8 cellular contexts compared by ENCODE assay signal in the genomic region with DNA sequence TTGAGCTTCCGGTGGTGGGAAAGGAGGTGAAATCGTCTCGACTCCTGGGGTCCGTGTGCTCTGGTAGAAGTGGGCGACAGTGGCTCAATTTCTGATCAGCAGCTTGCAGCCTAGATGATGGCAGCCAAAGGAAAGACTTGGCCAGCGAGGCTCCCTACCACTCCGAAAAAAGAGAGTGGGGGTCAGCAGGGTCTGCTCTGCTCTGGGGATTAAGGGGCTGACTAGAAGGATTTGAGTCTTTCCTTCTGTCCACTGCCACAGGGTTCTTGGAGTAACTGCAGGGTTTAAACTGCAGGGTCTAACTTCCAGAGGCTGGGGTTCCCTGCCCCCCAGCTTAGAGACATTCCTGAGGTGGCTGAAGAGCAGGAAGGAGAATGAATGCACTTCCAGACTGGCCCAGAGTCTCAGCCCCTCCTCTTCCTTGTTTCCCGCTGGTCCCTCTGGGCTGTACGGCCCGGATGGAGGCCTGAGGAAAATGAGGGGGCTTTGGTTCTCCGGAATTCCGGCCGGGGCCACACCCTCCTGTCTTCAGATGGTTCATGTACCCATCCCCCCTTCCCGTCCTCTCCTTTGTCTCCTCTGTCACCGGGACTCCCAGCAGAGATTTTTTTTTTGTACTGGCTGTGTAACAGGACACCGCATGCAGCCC. TPM values are rescaled to one million over a fixed set of nuclear protein-coding genes. Genes with fewer than 3 reads are reported as not detected.
DNase-seq lines count a peak whose midpoint lies in the region; ATAC-seq and TF ChIP-seq lines count a peak whose summit lies in the region.

No MANE protein-coding gene starts in this region.

- H3K4me1 Mint-ChIP-seq in CD4-positive, alpha-beta memory T cell, result peaks cover 12 to 49% (median 33%) of the 10 kb centered on the region in 4 donors
- H3K4me1 Mint-ChIP-seq in stimulated activated memory B cell treated with anti-CD40 and anti-IgM and Interleukin-4, amounts not matched to agents 10 μg/mL and 1 μg/mL and 100 μg/mL, for 72 hours, result peaks cover 26% of the 10 kb centered on the region

- no peaks in the 10 kb centered on the region for H3K9me3 Mint-ChIP-seq in CD4-positive, alpha-beta memory T cell
- no peaks in the 10 kb centered on the region for H3K9me3 Mint-ChIP-seq in stimulated activated memory B cell treated with anti-CD40 and anti-IgM and Interleukin-4, amounts not matched to agents 10 μg/mL and 1 μg/mL and 100 μg/mL, for 72 hours

- H3K27me3 ChIP-seq in CD4-positive, alpha-beta memory T cell (ENCODE audit: insufficient read depth, low read length), result no peaks in the 10 kb centered on the region
- H3K27me3 ChIP-seq in KMS-11 (ENCODE audit: insufficient read depth, low read depth) (no peaks in the 10 kb centered on the region), ascending aorta (no peaks in the 10 kb centered on the region)

- H3K4me3 ChIP-seq in CD4-positive, alpha-beta memory T cell (ENCODE audit: low read length in 2 of 2), result peak overlapping the region; percentile 86 to 96
- H3K4me3 ChIP-seq in KMS-11 (IDR thresholded peaks at IDR 0.05; ENCODE audit: insufficient read depth, low read depth, low read length), result no peak overlapping the region
- peak overlapping the region; percentile 80 to 93 for H3K4me3 ChIP-seq in ascending aorta

- H3K9ac ChIP-seq in KMS-11, result peak overlapping the region; percentile 69

- intact Hi-C loops in CD4-positive, alpha-beta memory T cell (cut with micrococcal nuclease), result loop anchor here (1.0 to 2.0 kb wide), 2 partner anchors 20 to 36 kb away; no protein-coding TSS in a partner anchor
- intact Hi-C loops in ascending aorta (cut with DNase I), result loop anchor here (1.0 kb wide), 1 partner anchor 9 kb away; no protein-coding TSS in a partner anchor

- CTCF ChIA-PET in CD4-positive, alpha-beta memory T cell (lab: Charles Lee; ENCODE audit: partially characterized antibody), result interaction anchor here (1.2 kb wide), 1 partner anchor 15 kb away, joined by 3 read pairs; no protein-coding TSS in a partner anchor

- H3K36me3 ChIP-seq in CD4-positive, alpha-beta memory T cell (ENCODE audit: insufficient read depth, low read length), result no peaks in the 10 kb centered on the region
- H3K36me3 ChIP-seq in KMS-11 (ENCODE audit: insufficient read depth) (no peaks in the 10 kb centered on the region), ascending aorta (peaks cover 22 to 29% of the 10 kb centered on the region in 2 donors)

- peak overlapping the region; percentile 68 for H3K4me2 ChIP-seq in KMS-11

- ATAC-seq in stimulated activated memory B cell treated with anti-CD40 and anti-IgM and Interleukin-4, amounts not matched to agents 10 μg/mL and 1 μg/mL and 100 μg/mL, for 72 hours, result no peak
- ATAC-seq in HG03439 (IDR thresholded peaks at IDR 0.05; ENCODE audit: unreplicated experiment) (no peak), HG03196 (IDR thresholded peaks at IDR 0.05; ENCODE audit: unreplicated experiment) (no peak)

- POLR2A ChIA-PET in CD4-positive, alpha-beta memory T cell (lab: Charles Lee; ENCODE audit: partially characterized antibody), result interaction anchor here (1.3 to 3.0 kb wide), 9 partner anchors 9 to 287 kb away, joined by 3 to 15 read pairs (median 4); no protein-coding TSS in a partner anchor

- peak overlapping the region; percentile 93 to 99 (median 99) for H3K4me3 Mint-ChIP-seq in CD4-positive, alpha-beta memory T cell
- H3K4me3 Mint-ChIP-seq in stimulated activated memory B cell treated with anti-CD40 and anti-IgM and Interleukin-4, amounts not matched to agents 10 μg/mL and 1 μg/mL and 100 μg/mL, for 72 hours, result peak overlapping the region; percentile 96

- peak overlapping the region; percentile 71 for H3K27ac ChIP-seq in CD4-positive, alpha-beta memory T cell (ENCODE audit: low read depth, low read length)
- H3K27ac ChIP-seq in KMS-11 (peak overlapping the region; percentile 10), ascending aorta (peak overlapping the region; percentile 99 to 100)

- peaks cover 6% of the 10 kb centered on the region for H3K79me2 ChIP-seq in KMS-11 (ENCODE audit: insufficient read depth, low read depth)

- peak overlapping the region; percentile 92 for H2AFZ ChIP-seq in KMS-11 (ENCODE audit: low read depth)

- DNase-seq in CD4-positive, alpha-beta memory T cell, result no peak
- DNase-seq in ascending aorta (ENCODE audit: low spot score in 2 of 2), result no peak
- peak; percentile 67 for DNase-seq in iPS-NIHi11 (ENCODE audit: low spot score)
- no peak for DNase-seq in NCI-H446 (lab: John Stamatoyannopoulos, UW)

- TF ChIP-seq CTCF in KMS-11 (conservative IDR thresholded peaks at IDR 0.05; ENCODE audit: low read depth, low read length) (no peak), ascending aorta (IDR thresholded peaks at IDR 0.05) (no peak)

- H3K9me3 ChIP-seq in CD4-positive, alpha-beta memory T cell (ENCODE audit: control insufficient read depth in 1 of 2, low read length in 2 of 2), result no peaks in the 10 kb centered on the region
- no peaks in the 10 kb centered on the region for H3K9me3 ChIP-seq in ascending aorta

- peaks cover 20% of the 10 kb centered on the region for H3K4me1 ChIP-seq in CD4-positive, alpha-beta memory T cell (ENCODE audit: insufficient read depth, low read length)
- peaks cover 8% of the 10 kb centered on the region for H3K4me1 ChIP-seq in KMS-11 (ENCODE audit: low read depth, poor library complexity, severe bottlenecking)
- H3K4me1 ChIP-seq in ascending aorta, result peaks cover 27 to 71% of the 10 kb centered on the region in 2 donors

- no peaks in the 10 kb centered on the region for H3K27me3 Mint-ChIP-seq in CD4-positive, alpha-beta memory T cell
- peaks cover 10% of the 10 kb centered on the region for H3K27me3 Mint-ChIP-seq in stimulated activated memory B cell treated with anti-CD40 and anti-IgM and Interleukin-4, amounts not matched to agents 10 μg/mL and 1 μg/mL and 100 μg/mL, for 72 hours

- peak overlapping the region; percentile 91 to 98 (median 96) for H3K27ac Mint-ChIP-seq in CD4-positive, alpha-beta memory T cell
- peak overlapping the region; percentile 92 for H3K27ac Mint-ChIP-seq in stimulated activated memory B cell treated with anti-CD40 and anti-IgM and Interleukin-4, amounts not matched to agents 10 μg/mL and 1 μg/mL and 100 μg/mL, for 72 hours

- peaks cover 0 to 20% of the 10 kb centered on the region in 2 donors for H3K36me3 Mint-ChIP-seq in CD4-positive, alpha-beta memory T cell
- peaks cover 2% of the 10 kb centered on the region for H3K36me3 Mint-ChIP-seq in stimulated activated memory B cell treated with anti-CD40 and anti-IgM and Interleukin-4, amounts not matched to agents 10 μg/mL and 1 μg/mL and 100 μg/mL, for 72 hours

- no peaks in the 10 kb centered on the region for H4K20me1 ChIP-seq in KMS-11 (ENCODE audit: insufficient read depth)

RNA-seq across cellular contexts. Expression of gene SERPINH1, which starts 0.9 kb away (rescaled TPM):
- 10 to 100 TPM; 15.6 to 16.2 TPM for total RNA-seq in CD4-positive, alpha-beta memory T cell
- polyA plus RNA-seq in CD4-positive, alpha-beta memory T cell, result 1 to 10 TPM; 1.1 to 7.1 TPM
- total RNA-seq in ascending aorta, result 1,290 TPM

RNA-seq across cellular contexts. Expression of gene GDPD5, which starts 37.2 kb away (rescaled TPM):
- total RNA-seq in CD4-positive, alpha-beta memory T cell, result 100 to 1,000 TPM; 141 to 160 TPM
- 10 to 100 TPM; 11.0 to 30.0 TPM for polyA plus RNA-seq in CD4-positive, alpha-beta memory T cell
- 64.6 TPM for total RNA-seq in ascending aorta

Comparison
In these comparisons a context has a peak if more than half of its experiments do, and no peak if none do; other contexts are left out.
1. H3K27ac ChIP-seq: peak in every context shown above with its lines; median percentile 100 in ascending aorta; 71 in CD4-positive, alpha-beta memory T cell; 10 in KMS-11.
2. RNA of gene SERPINH1, which starts 0.9 kb away (total RNA-seq): 1,290 TPM in ascending aorta (single experiment); 15.6 to 16.2 TPM in CD4-positive, alpha-beta memory T cell; every median in the first group is over 10 times any median in the second.